18 cellular contexts compared by ENCODE assay signal in the genomic region with DNA sequence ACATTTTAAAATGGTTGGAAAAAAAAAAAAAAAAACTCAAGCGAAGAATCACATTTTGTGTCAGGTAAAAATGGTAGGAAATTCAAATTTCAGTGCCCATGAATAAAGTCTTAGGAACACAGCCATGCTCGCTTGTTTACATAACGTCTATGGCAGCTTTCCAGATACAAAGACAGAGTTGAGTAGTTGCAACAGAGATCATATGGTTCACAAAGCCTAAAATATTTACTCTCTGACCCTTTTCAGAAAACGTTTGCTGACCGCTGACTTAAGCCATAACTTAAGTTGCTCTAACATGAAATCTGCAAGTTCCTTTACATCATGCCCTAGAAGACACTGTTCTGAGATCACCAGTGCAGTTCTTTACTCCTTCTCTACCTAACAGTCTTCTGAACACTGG.
DNase-seq lines count a peak whose midpoint lies in the region; ATAC-seq, FAIRE-seq and TF ChIP-seq lines count a peak whose summit lies in the region.
"Had no signal": no experiment of that assay in that cellular context is flagged by ENCODE, and none has a peak within 500 bp of the region (broad histone marks: within the 10 kb centered on the region; RNA-seq: fewer than 3 reads in every experiment).

No MANE protein-coding gene starts in this region.

- peak; percentile 19 for DNase-seq in Caki2 (ENCODE audit: low read depth)
- peak; percentile 90 for DNase-seq in adipocyte (ENCODE audit: low read depth)
- DNase-seq in fibroblast of mammary gland (ENCODE audit: low read depth): peak; percentile 87
- DNase-seq in pancreas: no peak
- no peak for DNase-seq in SHP77 (lab: John Stamatoyannopoulos, UW)
- no peak for DNase-seq in GM10248 (ENCODE audit: extremely low spot score)
- DNase-seq in GOT3 (lab: John Stamatoyannopoulos, UW): no peak
- DNase-seq: activated CD4-positive, alpha-beta T cell treated with anti-CD3 and anti-CD28 coated beads, Interleukin-2, amount 50 U/mL, for 1 hour; activated naive CD8-positive, alpha-beta T cell treated with anti-CD3 and anti-CD28 coated beads, Interleukin-2, amount 10 ng/mL, durations not matched to agents 7 days and 5 days; activated T-cell treated with anti-CD3 and anti-CD28 coated beads, Interleukin-2, amount 50 U/mL, for 4 hours; cortex of kidney; MM.1S; NCI-H2081; NCI-H526 treated with DMSO at 0.1 percent for 48 hours; stimulated activated CD4-positive, alpha-beta T cell treated with anti-CD3 and anti-CD28 coated beads, Interleukin-4, amount 100 ng/mL, for 4 hours; T-helper 2 cell had no signal

- FAIRE-seq in pancreas (lab: Jason Lieb, UNC): no peak
- FAIRE-seq: frontal cortex had no signal

- H3K27me3 ChIP-seq in adipocyte (replicated peaks; ENCODE audit: control insufficient read depth, insufficient read depth, low read length) (no peaks in the 10 kb centered on the region), pancreas (no peaks in the 10 kb centered on the region)

- H3K9ac ChIP-seq in adipocyte (ENCODE audit: low read length): peak overlapping the region; percentile 74

- H3K4me3 ChIP-seq in adipocyte (ENCODE audit: low read length) (peak overlapping the region; percentile 57), fibroblast of mammary gland (ENCODE audit: control insufficient read depth, low read depth, low read length) (no peak overlapping the region), pancreas (no peak overlapping the region)

- H3K9me3 ChIP-seq in adipocyte (ENCODE audit: control insufficient read depth, low read length) (no peaks in the 10 kb centered on the region), pancreas (no peaks in the 10 kb centered on the region)

- H3K27ac ChIP-seq in pancreas: no peak overlapping the region

- CTCF ChIA-PET in GM10248 (lab: Yijun Ruan, JAX): no interaction called here

- H3K4me1 ChIP-seq in adipocyte (ENCODE audit: control insufficient read depth, insufficient read depth, low read length): peaks cover 57% of the 10 kb centered on the region
- no peaks in the 10 kb centered on the region for H3K4me1 ChIP-seq in pancreas

- in situ Hi-C loops in Caki2 (cut with HindIII; ENCODE audit: low pct_unique_long_range_greater_than_20kb, low sequenced_read_pairs): no loop called here

- WGBS in pancreas, 2 donors: 31 to 36% methylated on average over 5 of the region's 5 CpGs

- TF ChIP-seq CTCF in fibroblast of mammary gland (conservative IDR thresholded peaks at IDR 0.05; ENCODE audit: control insufficient read depth, insufficient read depth, low read depth, low read length): no peak
- TF ChIP-seq CTCF in pancreas (IDR thresholded peaks at IDR 0.05): no peak
- TF ChIP-seq CTCF in GM10248 (IDR thresholded peaks at IDR 0.05; ENCODE audit: control extremely low read depth, extremely low read depth, low read depth, missing control alignments): no peak

- H3K36me3 ChIP-seq in adipocyte (ENCODE audit: control insufficient read depth, insufficient read depth, low read length, severe bottlenecking): no peaks in the 10 kb centered on the region
- no peaks in the 10 kb centered on the region for H3K36me3 ChIP-seq in pancreas

- intact Hi-C loops in pancreas (cut with DNase I): no loop called here

- POLR2A ChIA-PET in GM10248 (lab: Yijun Ruan, JAX): no interaction called here

- ATAC-seq in pancreas: peak in 3 of 4 donors; percentile 55 to 67 (median 64)
- no peak for ATAC-seq in GM18519 (IDR thresholded peaks at IDR 0.05; ENCODE audit: low FRiP score, unreplicated experiment)
- ATAC-seq: activated T-cell treated with anti-CD3 and anti-CD28 coated beads, Interleukin-2, amount 50 U/mL, for 4 hours had no signal

Comparison
In these comparisons a context has a peak if more than half of its experiments do, and no peak if none do; other contexts are left out.
1. DNase-seq: peak in Caki2 (single experiment), adipocyte (single experiment) and fibroblast of mammary gland (single experiment); none in pancreas (0 of 6), SHP77 (0 of 2), GM10248 (single experiment) and GOT3 (single experiment).